Comparison of ENCODE assay signal across 34 cellular contexts in genomic region chrX:111896148-111896547, GRCh38. TPM values are rescaled to one million over a fixed set of nuclear protein-coding genes. Genes with fewer than 3 reads are reported as not detected.
"Had no signal": no experiment of that assay in that cellular context is flagged by ENCODE, and none has a peak within 500 bp of the region (broad histone marks: within the 10 kb centered on the region; RNA-seq: fewer than 3 reads in every experiment).

No MANE protein-coding gene starts in this region.

- H3K4me1 ChIP-seq: parathyroid adenoma, psoas muscle, right lobe of liver, spleen, suprapubic skin, testis, tibial artery, transverse colon, upper lobe of right lung, uterus had no signal

- H3K27ac ChIP-seq: ovary, parathyroid adenoma, psoas muscle, right lobe of liver, skin epidermis, spleen, suprapubic skin, testis, tibial artery, transverse colon, upper lobe of right lung, uterus had no signal

- H3K36me3 ChIP-seq: ovary, right lobe of liver, spleen, suprapubic skin, tibial artery, transverse colon, upper lobe of right lung, uterus had no signal

- DNase-seq: naive thymus-derived CD8-positive, alpha-beta T cell; nephron progenitor cell; occipital lobe; ovary; posterior cingulate gyrus; psoas muscle; right cardiac atrium; right lobe of liver; spleen; stimulated activated CD4-positive, alpha-beta T cell treated with anti-CD3 and anti-CD28 coated beads, Interleukin-12 subunit alpha, Interleukin-12 subunit beta, amount 100 ng/mL, for 4 hours; stimulated activated CD4-positive, alpha-beta T cell treated with anti-CD3 and anti-CD28 coated beads, Interleukin-1b, Interleukin-23, amount 100 ng/mL, for 48 hours; stimulated activated CD4-positive, alpha-beta T cell treated with anti-CD3 and anti-CD28 coated beads, Interleukin-4, amount 100 ng/mL, for 1 hour; stimulated activated CD4-positive, alpha-beta T cell treated with anti-CD3 and anti-CD28 coated beads, Interleukin-4, amount 100 ng/mL, for 4 hours; stimulated activated CD8-positive, alpha-beta memory T cell treated with anti-CD3 and anti-CD28 coated beads, Interleukin-4, amount 100 ng/mL, for 48 hours; stimulated activated naive CD4-positive, alpha-beta T cell; stimulated activated naive CD8-positive, alpha-beta T cell treated with anti-CD3 and anti-CD28 coated beads, Interleukin-15, amount 100 ng/mL, for 72 hours; stimulated activated naive CD8-positive, alpha-beta T cell treated with anti-CD3 and anti-CD28 coated beads, Interleukin-15, Interleukin-2, amounts not matched to agents 100 U/mL and 50 U/mL, for 24 hours; substantia nigra; testis; tibial artery; transverse colon; upper lobe of right lung; uterus had no signal

- H3K9me3 ChIP-seq: ovary, psoas muscle, right lobe of liver, spleen, suprapubic skin, testis, tibial artery, transverse colon, upper lobe of right lung, uterus had no signal

- H3K9ac ChIP-seq: parathyroid adenoma had no signal

- ATAC-seq: naive thymus-derived CD8-positive, alpha-beta T cell; natural killer cell treated with Interleukin-12 subunit alpha and Interleukin-12 subunit beta and Interleukin-15 and Interleukin-18, amount 100 ng/mL, for 72 hours; psoas muscle; right cardiac atrium; stimulated activated memory B cell treated with anti-CD40 and anti-IgM and Interleukin-4, amounts not matched to agents 10 μg/mL and 1 μg/mL and 100 μg/mL, for 72 hours; stimulated activated naive CD8-positive, alpha-beta T cell treated with anti-CD3 and anti-CD28 coated beads, Interleukin-15, amount 100 ng/mL, for 72 hours; stimulated activated naive CD8-positive, alpha-beta T cell treated with anti-CD3 and anti-CD28 coated beads, Interleukin-15, Interleukin-2, amounts not matched to agents 100 U/mL and 50 U/mL, for 24 hours; upper lobe of right lung had no signal

- H3K4me3 ChIP-seq: ovary, psoas muscle, right lobe of liver, skin epidermis, smooth muscle cell, spleen, suprapubic skin, testis, tibial artery, transverse colon, upper lobe of right lung, uterus had no signal

- H3K4me2 ChIP-seq: smooth muscle cell had no signal

- H3K79me2 ChIP-seq: parathyroid adenoma had no signal

- H2AFZ ChIP-seq: parathyroid adenoma had no signal

- H3K27me3 ChIP-seq: ovary, right lobe of liver, suprapubic skin, testis, tibial artery, transverse colon, upper lobe of right lung had no signal

RNA-seq across cellular contexts. Expression of gene TRPC5OS, which starts 20.2 kb away (rescaled TPM):
- total RNA-seq: naive thymus-derived CD8-positive, alpha-beta T cell; natural killer cell treated with Interleukin-12 subunit alpha and Interleukin-12 subunit beta and Interleukin-15 and Interleukin-18, amount 100 ng/mL, for 72 hours; neural crest cell; osteoblast; progenitor cell of endocrine pancreas; psoas muscle; renal cortical epithelial cell; right lobe of liver; spleen; suprapubic skin; transverse colon; upper lobe of right lung; urinary bladder; uterus had no signal
- polyA plus RNA-seq: naive thymus-derived CD8-positive, alpha-beta T cell; psoas muscle; right cardiac atrium; smooth muscle cell; urinary bladder had no signal
